In genomic region chr12:92898755-92899154, GRCh38 we compare ENCODE assay signal across 12 cellular contexts. TPM values are rescaled to one million over a fixed set of nuclear protein-coding genes. Genes with fewer than 3 reads are reported as not detected.
DNase-seq lines count a peak whose midpoint lies in the region; ATAC-seq and TF ChIP-seq lines count a peak whose summit lies in the region.
"Had no signal": no experiment of that assay in that cellular context is flagged by ENCODE, and none has a peak within 500 bp of the region (broad histone marks: within the 10 kb centered on the region; RNA-seq: fewer than 3 reads in every experiment).

No MANE protein-coding gene starts in this region.

- peak; percentile 60 for ATAC-seq in GM18907 (IDR thresholded peaks at IDR 0.05; ENCODE audit: unreplicated experiment)
- ATAC-seq in SK-N-SH treated with all-trans-retinoic acid at 6 μM for 48 hours: peak; percentile 12; the same call in 2 of the 3 replicates
- no peak for ATAC-seq in stimulated activated effector memory CD8-positive, alpha-beta T cell treated with anti-CD3 and anti-CD28 coated beads, Interleukin-12 subunit alpha, Interleukin-12 subunit beta, amount 100 ng/mL, for 72 hours
- ATAC-seq in HG03342 (IDR thresholded peaks at IDR 0.05; ENCODE audit: unreplicated experiment): no peak
- ATAC-seq: stimulated activated memory B cell treated with anti-CD40 and anti-IgM and Interleukin-4, amounts not matched to agents 10 μg/mL and 1 μg/mL and 100 μg/mL, for 72 hours had no signal

- H3K27ac ChIP-seq in dorsolateral prefrontal cortex: peak overlapping the region in 20 of 59 donors; percentile 5 to 76 (median 52)

- H3K36me3 Mint-ChIP-seq in stimulated activated effector memory CD8-positive, alpha-beta T cell treated with anti-CD3 and anti-CD28 coated beads, Interleukin-12 subunit alpha, Interleukin-12 subunit beta, amount 100 ng/mL, for 72 hours: peaks cover 23% of the 10 kb centered on the region

- H3K4me3 ChIP-seq in dorsolateral prefrontal cortex: no peak overlapping the region
- H3K4me3 ChIP-seq: body of pancreas had no signal

- no peaks in the 10 kb centered on the region for H3K9me3 Mint-ChIP-seq in stimulated activated effector memory CD8-positive, alpha-beta T cell treated with anti-CD3 and anti-CD28 coated beads, Interleukin-12 subunit alpha, Interleukin-12 subunit beta, amount 100 ng/mL, for 72 hours

- intact Hi-C loops in dorsolateral prefrontal cortex (cut with DNase I): no loop called here

- no peak overlapping the region for H3K4me3 Mint-ChIP-seq in stimulated activated effector memory CD8-positive, alpha-beta T cell treated with anti-CD3 and anti-CD28 coated beads, Interleukin-12 subunit alpha, Interleukin-12 subunit beta, amount 100 ng/mL, for 72 hours
- H3K4me3 Mint-ChIP-seq: stimulated activated memory B cell treated with anti-CD40 and anti-IgM and Interleukin-4, amounts not matched to agents 10 μg/mL and 1 μg/mL and 100 μg/mL, for 72 hours had no signal

- peak overlapping the region; percentile 13 for H3K27ac Mint-ChIP-seq in stimulated activated effector memory CD8-positive, alpha-beta T cell treated with anti-CD3 and anti-CD28 coated beads, Interleukin-12 subunit alpha, Interleukin-12 subunit beta, amount 100 ng/mL, for 72 hours
- H3K27ac Mint-ChIP-seq: stimulated activated memory B cell treated with anti-CD40 and anti-IgM and Interleukin-4, amounts not matched to agents 10 μg/mL and 1 μg/mL and 100 μg/mL, for 72 hours had no signal

- DNase-seq in glomerular visceral epithelial cell (ENCODE audit: extremely low spot score) (peak; percentile 12), iPS-NIHi11 (ENCODE audit: low spot score) (no peak), 8988T (no peak), dorsolateral prefrontal cortex (no peak)
- no peak for DNase-seq in stimulated activated effector memory CD8-positive, alpha-beta T cell treated with anti-CD3 and anti-CD28 coated beads, Interleukin-12 subunit alpha, Interleukin-12 subunit beta, amount 100 ng/mL, for 72 hours (ENCODE audit: low spot score in 2 of 2)
- DNase-seq: GDM1, retina had no signal

- H3K4me1 Mint-ChIP-seq in stimulated activated effector memory CD8-positive, alpha-beta T cell treated with anti-CD3 and anti-CD28 coated beads, Interleukin-12 subunit alpha, Interleukin-12 subunit beta, amount 100 ng/mL, for 72 hours: peaks cover 22% of the 10 kb centered on the region

- H3K27me3 ChIP-seq in dorsolateral prefrontal cortex: no peaks in the 10 kb centered on the region
- H3K27me3 ChIP-seq: body of pancreas had no signal

- no peak for TF ChIP-seq CTCF in dorsolateral prefrontal cortex (IDR thresholded peaks at IDR 0.05 in 54 of 56, conservative IDR thresholded peaks at IDR 0.05 in 2 of 56; ENCODE audit: low read depth in 1 of 56, partially characterized antibody in 56 of 56)

TF ChIP-seq in SK-N-SH treated with all-trans-retinoic acid at 6 μM for 48 hours, 23 proteins besides CTCF, POLR2A, EP300 and RAD21:
- no peak for TF ChIP-seq TSHZ2 (CRISPR knock-in tag; IDR thresholded peaks at IDR 0.05)
- no peak for TF ChIP-seq CSRNP3 (CRISPR knock-in tag; IDR thresholded peaks at IDR 0.05)
- TF ChIP-seq TOX (CRISPR knock-in tag; IDR thresholded peaks at IDR 0.05; ENCODE audit: borderline replicate concordance): no peak
- no peak for TF ChIP-seq PPARA (CRISPR knock-in tag; IDR thresholded peaks at IDR 0.05; ENCODE audit: borderline replicate concordance)
- TF ChIP-seq BACH2 (CRISPR knock-in tag; IDR thresholded peaks at IDR 0.05; ENCODE audit: borderline replicate concordance): no peak
- no peak for TF ChIP-seq ZC3H10 (CRISPR knock-in tag; IDR thresholded peaks at IDR 0.05)
- TF ChIP-seq ZNF70 (CRISPR knock-in tag; IDR thresholded peaks at IDR 0.05): no peak
- no peak for TF ChIP-seq ZFP30 (CRISPR knock-in tag; IDR thresholded peaks at IDR 0.05)
- TF ChIP-seq OSR1 (CRISPR knock-in tag; IDR thresholded peaks at IDR 0.05): no peak
- TF ChIP-seq SNAI2 (CRISPR knock-in tag; IDR thresholded peaks at IDR 0.05): no peak
- no peak for TF ChIP-seq ISL1 (CRISPR knock-in tag; IDR thresholded peaks at IDR 0.05)
- no peak for TF ChIP-seq ZFP3 (CRISPR knock-in tag; IDR thresholded peaks at IDR 0.05)
- TF ChIP-seq ZNF565 (CRISPR knock-in tag; conservative IDR thresholded peaks at IDR 0.05; ENCODE audit: low read depth): no peak

RNA-seq across cellular contexts. Expression of gene EEA1, which starts 30.3 kb away (rescaled TPM):
- total RNA-seq in dorsolateral prefrontal cortex: 10 to 100 TPM; 21.0 to 52.8 (median 39.1) TPM

Comparison
In these comparisons a context has a peak if more than half of its experiments do, and no peak if none do; other contexts are left out.
1. ATAC-seq: peak in GM18907 (single experiment) and SK-N-SH treated with all-trans-retinoic acid at 6 μM for 48 hours (single experiment); none in stimulated activated effector memory CD8-positive, alpha-beta T cell treated with anti-CD3 and anti-CD28 coated beads, Interleukin-12 subunit alpha, Interleukin-12 subunit beta, amount 100 ng/mL, for 72 hours (single experiment) and HG03342 (single experiment).